In genomic region chr14:70700955-70701354, GRCh38 we compare ENCODE assay signal across 26 cellular contexts.
"Had no signal": no experiment of that assay in that cellular context is flagged by ENCODE, and none has a peak within 500 bp of the region (broad histone marks: within the 10 kb centered on the region; RNA-seq: fewer than 3 reads in every experiment).

No MANE protein-coding gene starts in this region.

- H3K4me3 ChIP-seq: coronary artery, lower lobe of right lung, prostate gland, suprapubic skin, transverse colon, uterus had no signal

- H3K4me3 Mint-ChIP-seq: activated naive CD4-positive, alpha-beta T cell treated with anti-CD3 and anti-CD28 coated beads for 36 hours; activated naive CD8-positive, alpha-beta T cell treated with anti-CD3 and anti-CD28 coated beads, Interleukin-2, amount 10 ng/mL, durations not matched to agents 7 days and 5 days; endodermal cell; naive thymus-derived CD4-positive, alpha-beta T cell; neural crest cell; stimulated activated naive CD8-positive, alpha-beta T cell treated with anti-CD3 and anti-CD28 coated beads, Interleukin-15, amount 100 ng/mL, for 72 hours; T-helper 1 cell treated with Interleukin-12 subunit alpha and Interleukin-12 subunit beta and Interleukin-4 antibody, amounts not matched to agents 30 μg/mL and 1 μg/mL, for 36 hours had no signal

- H3K27me3 ChIP-seq: suprapubic skin, transverse colon, uterus had no signal

- H3K27ac ChIP-seq: coronary artery, lower lobe of right lung, prostate gland, suprapubic skin, transverse colon, uterus had no signal

- H3K36me3 Mint-ChIP-seq: activated naive CD8-positive, alpha-beta T cell treated with anti-CD3 and anti-CD28 coated beads, Interleukin-2, amount 10 ng/mL, durations not matched to agents 7 days and 5 days had no signal

- H3K4me1 Mint-ChIP-seq: activated naive CD8-positive, alpha-beta T cell treated with anti-CD3 and anti-CD28 coated beads, Interleukin-2, amount 10 ng/mL, durations not matched to agents 7 days and 5 days; neural crest cell; stimulated activated naive CD8-positive, alpha-beta T cell treated with anti-CD3 and anti-CD28 coated beads, Interleukin-15, amount 100 ng/mL, for 72 hours had no signal

- H3K9me3 ChIP-seq: lower lobe of right lung, prostate gland, suprapubic skin, transverse colon, uterus had no signal

- H3K27me3 Mint-ChIP-seq: stimulated activated naive CD8-positive, alpha-beta T cell treated with anti-CD3 and anti-CD28 coated beads, Interleukin-15, amount 100 ng/mL, for 72 hours had no signal

- H3K4me1 ChIP-seq: prostate gland, suprapubic skin, uterus had no signal

- H3K36me3 ChIP-seq: lower lobe of right lung, prostate gland, suprapubic skin, transverse colon, uterus had no signal

- H3K27ac Mint-ChIP-seq: activated naive CD4-positive, alpha-beta T cell treated with anti-CD3 and anti-CD28 coated beads for 36 hours; endodermal cell; T-helper 1 cell treated with Interleukin-12 subunit alpha and Interleukin-12 subunit beta and Interleukin-4 antibody, amounts not matched to agents 30 μg/mL and 1 μg/mL, for 36 hours had no signal

- H3K9me3 Mint-ChIP-seq: activated naive CD4-positive, alpha-beta T cell treated with anti-CD3 and anti-CD28 coated beads for 36 hours; activated naive CD8-positive, alpha-beta T cell treated with anti-CD3 and anti-CD28 coated beads, Interleukin-2, amount 10 ng/mL, durations not matched to agents 7 days and 5 days; endodermal cell; naive thymus-derived CD4-positive, alpha-beta T cell; neural crest cell; stimulated activated naive CD8-positive, alpha-beta T cell treated with anti-CD3 and anti-CD28 coated beads, Interleukin-15, amount 100 ng/mL, for 72 hours; T-helper 1 cell treated with Interleukin-12 subunit alpha and Interleukin-12 subunit beta and Interleukin-4 antibody, amounts not matched to agents 30 μg/mL and 1 μg/mL, for 36 hours had no signal

- DNase-seq: activated CD4-positive, alpha-beta T cell treated with anti-CD3 and anti-CD28 coated beads for 4 hours; activated CD4-positive, alpha-beta T cell treated with anti-CD3 and anti-CD28 coated beads, Interleukin-2, amount 50 U/mL, for 48 hours; activated CD4-positive, CD25-positive, alpha-beta regulatory T cell; activated CD8-positive, alpha-beta memory T cell treated with anti-CD3 and anti-CD28 coated beads, Interleukin-2, amount 50 U/mL, for 48 hours; activated naive CD4-positive, alpha-beta T cell treated with anti-CD3 and anti-CD28 coated beads for 36 hours; activated naive CD8-positive, alpha-beta T cell treated with anti-CD3 and anti-CD28 coated beads, Interleukin-2, amount 10 ng/mL, durations not matched to agents 7 days and 5 days; activated T-cell treated with anti-CD3 and anti-CD28 coated beads, Interleukin-2, amount 50 U/mL, for 48 hours; amniotic stem cell; cerebellar nuclear complex; endodermal cell; foreskin melanocyte; hypothalamus; lower lobe of right lung; mesendoderm; naive thymus-derived CD4-positive, alpha-beta T cell; stimulated activated CD4-positive, alpha-beta T cell treated with anti-CD3 and anti-CD28 coated beads, Interleukin-12 subunit alpha, Interleukin-12 subunit beta, amount 100 ng/mL, for 4 hours; stimulated activated CD4-positive, alpha-beta T cell treated with anti-CD3 and anti-CD28 coated beads, Interleukin-4, amount 100 ng/mL, for 4 hours; stimulated activated naive CD8-positive, alpha-beta T cell treated with anti-CD3 and anti-CD28 coated beads, Interleukin-15, amount 100 ng/mL, for 72 hours; T1000; transverse colon; uterus had no signal

- ATAC-seq: lower lobe of right lung; naive thymus-derived CD4-positive, alpha-beta T cell; stimulated activated naive CD8-positive, alpha-beta T cell treated with anti-CD3 and anti-CD28 coated beads, Interleukin-15, amount 100 ng/mL, for 72 hours had no signal
